Comparison of ENCODE assay signal across 12 cellular contexts in genomic region chr1:154435801-154436200, GRCh38.
"Had no signal": no experiment of that assay in that cellular context is flagged by ENCODE, and none has a peak within 500 bp of the region (broad histone marks: within the 10 kb centered on the region; RNA-seq: fewer than 3 reads in every experiment).

No MANE protein-coding gene starts in this region.

- H3K27ac Mint-ChIP-seq: activated naive CD4-positive, alpha-beta T cell treated with anti-CD3 and anti-CD28 coated beads for 36 hours; activated naive CD8-positive, alpha-beta T cell treated with anti-CD3 and anti-CD28 coated beads, Interleukin-2, amount 50 U/mL, for 24 hours; activated T-helper 17 cell treated with anti-CD3 and anti-CD28 coated beads, Interleukin-2, amount 50 U/mL, for 72 hours; nephron progenitor cell; stimulated activated memory B cell treated with anti-CD40 and anti-IgM and Interleukin-4, amounts not matched to agents 10 μg/mL and 1 μg/mL and 100 μg/mL, for 72 hours had no signal

- H3K27me3 ChIP-seq: upper lobe of left lung had no signal

- H3K27me3 Mint-ChIP-seq: activated naive CD8-positive, alpha-beta T cell treated with anti-CD3 and anti-CD28 coated beads, Interleukin-2, amount 50 U/mL, for 24 hours; activated T-helper 17 cell treated with anti-CD3 and anti-CD28 coated beads, Interleukin-2, amount 50 U/mL, for 72 hours; stimulated activated memory B cell treated with anti-CD40 and anti-IgM and Interleukin-4, amounts not matched to agents 10 μg/mL and 1 μg/mL and 100 μg/mL, for 72 hours had no signal

- H3K4me3 Mint-ChIP-seq: activated naive CD4-positive, alpha-beta T cell treated with anti-CD3 and anti-CD28 coated beads for 36 hours; activated naive CD8-positive, alpha-beta T cell treated with anti-CD3 and anti-CD28 coated beads, Interleukin-2, amount 50 U/mL, for 24 hours; activated T-helper 17 cell treated with anti-CD3 and anti-CD28 coated beads, Interleukin-2, amount 50 U/mL, for 72 hours; nephron progenitor cell; stimulated activated memory B cell treated with anti-CD40 and anti-IgM and Interleukin-4, amounts not matched to agents 10 μg/mL and 1 μg/mL and 100 μg/mL, for 72 hours had no signal

- H3K9me3 Mint-ChIP-seq: activated naive CD4-positive, alpha-beta T cell treated with anti-CD3 and anti-CD28 coated beads for 36 hours; activated naive CD8-positive, alpha-beta T cell treated with anti-CD3 and anti-CD28 coated beads, Interleukin-2, amount 50 U/mL, for 24 hours; activated T-helper 17 cell treated with anti-CD3 and anti-CD28 coated beads, Interleukin-2, amount 50 U/mL, for 72 hours; nephron progenitor cell; stimulated activated memory B cell treated with anti-CD40 and anti-IgM and Interleukin-4, amounts not matched to agents 10 μg/mL and 1 μg/mL and 100 μg/mL, for 72 hours had no signal

- H3K9me3 ChIP-seq: prostate gland, upper lobe of left lung had no signal

- DNase-seq: activated CD4-positive, alpha-beta T cell treated with anti-CD3 and anti-CD28 coated beads, Interleukin-2, amount 50 U/mL, for 1 hour; activated CD8-positive, alpha-beta memory T cell treated with anti-CD3 and anti-CD28 coated beads for 24 hours; activated naive CD4-positive, alpha-beta T cell treated with anti-CD3 and anti-CD28 coated beads for 36 hours; activated naive CD8-positive, alpha-beta T cell treated with anti-CD3 and anti-CD28 coated beads, Interleukin-2, amount 50 U/mL, for 24 hours; aorta; nephron progenitor cell; stimulated activated CD4-positive, alpha-beta T cell treated with anti-CD3 and anti-CD28 coated beads, Interleukin-12 subunit alpha, Interleukin-12 subunit beta, amount 100 ng/mL, for 4 hours; substantia nigra had no signal

- H3K4me3 ChIP-seq: prostate gland, upper lobe of left lung had no signal

- ATAC-seq: activated naive CD8-positive, alpha-beta T cell treated with anti-CD3 and anti-CD28 coated beads, Interleukin-2, amount 50 U/mL, for 24 hours; activated T-helper 17 cell treated with anti-CD3 and anti-CD28 coated beads, Interleukin-2, amount 50 U/mL, for 72 hours; stimulated activated memory B cell treated with anti-CD40 and anti-IgM and Interleukin-4, amounts not matched to agents 10 μg/mL and 1 μg/mL and 100 μg/mL, for 72 hours had no signal
